8 cellular contexts compared by ENCODE assay signal in the genomic region with DNA sequence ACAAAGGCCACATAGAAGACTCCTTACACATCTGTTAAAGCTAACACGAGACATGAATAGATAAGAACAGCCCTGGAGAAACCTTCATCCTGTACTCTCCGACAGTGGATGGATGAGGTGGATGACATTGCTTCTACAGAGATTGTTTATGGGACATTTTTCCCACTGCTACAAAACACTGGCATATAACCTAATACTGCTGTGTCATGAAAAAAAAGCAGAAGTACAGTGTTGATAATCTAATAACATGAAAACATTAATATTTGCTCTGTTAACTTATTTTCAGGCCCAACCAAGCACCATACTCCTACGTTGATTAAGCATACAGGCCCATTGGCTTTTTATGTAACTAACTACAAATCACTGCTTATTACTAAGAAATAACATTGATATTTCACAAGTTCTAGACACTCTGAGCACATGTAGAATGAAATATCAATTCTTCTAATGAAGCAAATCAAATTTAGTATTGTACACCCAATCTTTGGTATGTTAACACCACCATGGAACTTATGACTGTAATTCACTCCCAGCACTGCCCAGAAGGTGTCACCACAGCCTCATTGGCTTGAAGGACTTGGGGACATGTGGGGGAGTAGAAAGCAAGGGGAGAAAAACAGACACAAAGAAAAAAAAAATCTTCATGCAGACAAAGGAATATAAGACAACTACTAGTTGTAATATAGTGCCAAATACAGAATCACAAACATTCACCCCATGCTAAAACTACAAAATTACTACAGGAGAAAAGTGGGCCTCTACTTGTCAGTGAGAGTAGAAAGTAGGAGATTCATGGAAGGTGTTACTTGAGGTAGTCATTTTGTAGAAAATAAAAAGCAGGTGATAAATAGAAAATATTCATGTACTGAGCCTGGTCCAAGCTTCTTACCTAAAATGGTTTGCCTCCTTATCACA.
DNase-seq lines count a peak whose midpoint lies in the region; ATAC-seq and TF ChIP-seq lines count a peak whose summit lies in the region.

No MANE protein-coding gene starts in this region.

- H3K27ac Mint-ChIP-seq in mesothelial cell of epicardium: peak overlapping the region; percentile 60

- peaks cover 1% of the 10 kb centered on the region for H3K36me3 Mint-ChIP-seq in mesothelial cell of epicardium

- no peaks in the 10 kb centered on the region for H3K9me3 Mint-ChIP-seq in mesothelial cell of epicardium

- no peaks in the 10 kb centered on the region for H3K9me3 ChIP-seq in tibial nerve

- H3K27me3 Mint-ChIP-seq in mesothelial cell of epicardium (ENCODE audit: low read depth): no peaks in the 10 kb centered on the region

- TF ChIP-seq CTCF in 22Rv1 (IDR thresholded peaks at IDR 0.05) (peak; percentile 94), GM12801 (IDR thresholded peaks at IDR 0.05; ENCODE audit: extremely low read depth, insufficient read length) (peak; percentile 83), mesothelial cell of epicardium (IDR thresholded peaks at IDR 0.05; ENCODE audit: unreplicated experiment) (peak; percentile 35), tibial nerve (IDR thresholded peaks at IDR 0.05) (peak; percentile 51 to 64 (median 60))

- peaks cover 26% of the 10 kb centered on the region for H3K4me1 Mint-ChIP-seq in mesothelial cell of epicardium

- no peak overlapping the region for H3K4me3 Mint-ChIP-seq in mesothelial cell of epicardium

- peak; percentile 76 for ATAC-seq in HG02885 (IDR thresholded peaks at IDR 0.05; ENCODE audit: poor library complexity, unreplicated experiment)

- no peak for TF ChIP-seq POLR2A in tibial nerve (IDR thresholded peaks at IDR 0.05)

- H3K27me3 ChIP-seq in tibial nerve: no peaks in the 10 kb centered on the region

- no peak for TF ChIP-seq EP300 in tibial nerve (IDR thresholded peaks at IDR 0.05)

- no peak overlapping the region for H3K4me3 ChIP-seq in tibial nerve

- WGBS in tibial nerve, 2 donors: 74 to 76% methylated on average over 3 of the region's 3 CpGs

- DNase-seq in NCI-H2081 treated with DMSO at 0.1 percent for 48 hours (lab: John Stamatoyannopoulos, UW) (peak; percentile 37), UCSD-AML1 (lab: John Stamatoyannopoulos, UW; ENCODE audit: unreplicated experiment) (peak; percentile 55), epidermal melanocyte (ENCODE audit: insufficient read length, low spot score) (peak; percentile 83), mesothelial cell of epicardium (ENCODE audit: low spot score in 2 of 2, unreplicated experiment in 2 of 2) (peak; percentile 28 to 50), tibial nerve (ENCODE audit: low spot score in 2 of 2) (peak; percentile 28 to 69)

- no peaks in the 10 kb centered on the region for H3K36me3 ChIP-seq in tibial nerve

- H3K4me1 ChIP-seq in tibial nerve: no peaks in the 10 kb centered on the region

- H3K27ac ChIP-seq in 22Rv1 (no peak overlapping the region), tibial nerve (no peak overlapping the region)

Comparison
In these comparisons a context has a peak if more than half of its experiments do, and no peak if none do; other contexts are left out.
1. CTCF ChIP-seq: peak in every context shown above with its lines; median percentile 94 in 22Rv1; 83 in GM12801; 60 in tibial nerve; 35 in mesothelial cell of epicardium.